8 cellular contexts compared by ENCODE assay signal in the genomic region with DNA sequence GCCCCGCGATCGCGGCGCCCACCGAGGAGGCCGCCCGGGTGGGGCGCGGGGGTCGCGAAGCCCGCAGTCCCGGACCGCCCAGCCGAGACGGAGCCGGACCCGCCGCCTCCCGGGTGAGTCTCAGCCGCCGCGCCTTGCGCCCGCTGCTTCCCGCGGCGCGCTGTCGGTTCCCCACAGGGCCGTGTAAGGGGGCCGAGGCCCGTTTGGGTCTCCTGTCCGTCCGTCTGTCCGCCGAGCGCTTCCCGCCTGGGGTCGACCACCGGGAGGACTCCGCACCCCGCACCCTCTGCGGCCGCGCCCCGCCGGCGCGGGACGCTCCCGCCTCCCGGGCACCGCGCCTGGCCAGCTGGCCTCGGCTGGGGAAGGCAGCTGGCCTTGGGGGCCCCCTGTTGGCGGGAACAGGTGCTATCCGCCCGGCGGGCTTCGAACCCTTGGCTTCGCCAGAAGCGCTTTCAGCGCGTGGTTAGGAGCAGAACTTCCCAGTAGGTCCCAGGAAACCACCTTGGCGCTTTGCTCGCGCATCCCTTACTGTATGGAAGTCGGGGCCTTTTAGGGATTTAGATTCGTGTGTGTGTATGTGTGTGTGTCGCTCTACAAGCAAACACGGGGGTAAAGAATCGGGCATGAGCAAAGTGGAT. TPM values are rescaled to one million over a fixed set of nuclear protein-coding genes. Genes with fewer than 3 reads are reported as not detected.
DNase-seq lines count a peak whose midpoint lies in the region; ATAC-seq and TF ChIP-seq lines count a peak whose summit lies in the region.

No MANE protein-coding gene starts in this region.

- DNase-seq in EH (ENCODE audit: low read depth) (peak; percentile 41), UCSD-AML1 (lab: John Stamatoyannopoulos, UW; ENCODE audit: unreplicated experiment) (peak; percentile 82), epithelial cell of esophagus (ENCODE audit: low read depth) (peak; percentile 68), mesothelial cell of epicardium (ENCODE audit: low spot score in 2 of 2, unreplicated experiment in 2 of 2) (peak; percentile 59 to 77)
- DNase-seq in activated CD4-positive, CD25-positive, alpha-beta regulatory T cell (lab: John Stamatoyannopoulos, UW), result no peak

- no peaks in the 10 kb centered on the region for H3K36me3 ChIP-seq in HUES6 (ENCODE audit: control insufficient read depth, insufficient read depth, low read length)
- no peaks in the 10 kb centered on the region for H3K36me3 ChIP-seq in stomach smooth muscle (ENCODE audit: control insufficient read depth in 2 of 2, insufficient read depth in 2 of 2, low read length in 2 of 2)

- ATAC-seq in GM21381 (IDR thresholded peaks at IDR 0.05; ENCODE audit: unreplicated experiment), result no peak

- peak overlapping the region; percentile 15; the same call in 1 of the 2 replicates for H3K27ac ChIP-seq in HUES6 (ENCODE audit: low read depth, low read length)
- H3K27ac ChIP-seq in stomach smooth muscle (ENCODE audit: low read length), result peak overlapping the region; percentile 97

- peaks cover 5% of the 10 kb centered on the region for H3K9me3 Mint-ChIP-seq in mesothelial cell of epicardium

- peaks cover 3% of the 10 kb centered on the region for H3K27me3 Mint-ChIP-seq in mesothelial cell of epicardium (ENCODE audit: low read depth)

- H3K36me3 Mint-ChIP-seq in mesothelial cell of epicardium, result no peaks in the 10 kb centered on the region

- TF ChIP-seq CTCF in epithelial cell of esophagus (IDR thresholded peaks at IDR 0.05; ENCODE audit: insufficient read depth, low read depth, low read length, missing control alignments) (peak; percentile 53), mesothelial cell of epicardium (IDR thresholded peaks at IDR 0.05; ENCODE audit: unreplicated experiment) (peak; percentile 71)

- H3K4me3 ChIP-seq in HUES6 (ENCODE audit: low read depth, low read length) (peak overlapping the region; percentile 90), epithelial cell of esophagus (ENCODE audit: low read length) (peak overlapping the region; percentile 66), stomach smooth muscle (ENCODE audit: low read length in 2 of 2) (peak overlapping the region; percentile 83 to 94)

- peaks cover 36% of the 10 kb centered on the region for H3K4me1 ChIP-seq in HUES6 (ENCODE audit: control insufficient read depth, insufficient read depth, low read length)
- H3K4me1 ChIP-seq in stomach smooth muscle (ENCODE audit: control insufficient read depth, insufficient read depth, low read length), result peaks cover 65% of the 10 kb centered on the region

- H3K9ac ChIP-seq in HUES6 (ENCODE audit: low read length) (peak overlapping the region; percentile 87), stomach smooth muscle (ENCODE audit: low read length in 2 of 2) (peak overlapping the region; percentile 84 to 97)

- peak overlapping the region; percentile 71 for H3K27ac Mint-ChIP-seq in mesothelial cell of epicardium

- H3K4me1 Mint-ChIP-seq in mesothelial cell of epicardium, result peaks cover 51% of the 10 kb centered on the region

- peak overlapping the region; percentile 90 for H3K4me3 Mint-ChIP-seq in mesothelial cell of epicardium

- H3K9me3 ChIP-seq in HUES6 (ENCODE audit: control insufficient read depth, insufficient read depth, low read depth, low read length) (peaks cover 5% of the 10 kb centered on the region; the same call in 1 of the 2 replicates), stomach smooth muscle (ENCODE audit: control insufficient read depth in 2 of 2, low read length in 2 of 2) (no peaks in the 10 kb centered on the region)

- peaks cover 32% of the 10 kb centered on the region for H3K27me3 ChIP-seq in HUES6 (ENCODE audit: control insufficient read depth, insufficient read depth, low read length)
- H3K27me3 ChIP-seq in stomach smooth muscle (ENCODE audit: control insufficient read depth in 1 of 2, insufficient read depth in 2 of 2, low read length in 2 of 2), result no peaks in the 10 kb centered on the region

RNA-seq across cellular contexts. Expression of gene TMEM51, which starts 0.4 kb away (rescaled TPM):
- 10.4 to 11.2 TPM (median 10.9 TPM) in 3 replicates for total RNA-seq in mesothelial cell of epicardium

Comparison
In these comparisons a context has a peak if more than half of its experiments do, and no peak if none do; other contexts are left out.
1. DNase-seq: peak in EH (single experiment), UCSD-AML1 (single experiment), epithelial cell of esophagus (single experiment) and mesothelial cell of epicardium (2 of 2); none in activated CD4-positive, CD25-positive, alpha-beta regulatory T cell (0 of 4).
2. Peak in every context shown above with its lines, with median percentiles within 50 percentile points of each other: H3K4me3 ChIP-seq.